ENCODE assay signal across 1 cellular context in the genomic region with DNA sequence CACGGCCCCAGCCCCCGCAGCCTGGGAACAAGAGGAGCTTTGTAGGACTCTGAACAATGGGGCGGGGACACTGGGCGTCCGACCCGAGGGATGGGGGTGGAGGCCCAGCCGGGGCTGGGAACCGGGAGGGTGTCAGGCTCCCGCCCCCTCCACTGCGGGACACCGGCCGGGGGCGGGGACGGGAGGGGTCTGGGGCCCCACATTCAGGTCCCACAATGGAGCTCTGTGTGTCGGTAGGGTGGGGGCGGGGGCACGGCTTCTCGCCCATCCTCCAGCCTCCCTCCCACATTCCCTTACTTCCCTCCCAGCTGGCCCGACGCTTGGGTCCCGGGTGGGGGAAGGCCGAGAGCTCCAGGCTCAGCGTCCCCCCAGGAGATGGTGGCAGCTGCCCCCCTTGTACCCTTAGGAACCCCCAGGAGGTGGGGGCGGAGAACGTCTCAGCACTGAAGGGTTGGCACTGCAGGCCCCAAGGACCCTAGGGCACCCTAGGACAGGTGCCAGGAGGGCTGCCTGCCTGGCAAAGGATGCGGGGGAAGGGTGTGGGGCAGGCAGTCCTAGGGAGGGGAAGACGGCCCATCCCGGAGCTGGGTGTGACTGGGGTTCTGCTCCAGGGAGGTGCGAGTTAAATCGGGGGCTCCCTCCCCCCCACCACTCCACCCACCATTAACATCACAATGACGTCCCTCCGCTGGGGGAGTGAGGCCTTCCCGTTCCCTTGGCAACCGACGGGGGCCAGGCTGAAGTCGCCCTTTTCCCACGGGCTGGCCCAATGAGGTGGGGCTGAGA.
A peak's percentile ranks its signal among the peaks of the same experiment; 100 is the strongest.
TF ChIP-seq lines count a peak whose summit lies in the region.

No MANE protein-coding gene starts in this region.

TF ChIP-seq in WTC11, 78 proteins besides CTCF, POLR2A, EP300 and RAD21 (continued from another document):
- 0 out of 2 replicates have a peak, but pooled peaks have one; percentile 8 for TF ChIP-seq ZNF317 (CRISPR knock-in tag; IDR thresholded peaks at IDR 0.05; ENCODE audit: borderline replicate concordance, low read depth)
- no peak for TF ChIP-seq ATF1 (CRISPR knock-in tag; IDR thresholded peaks at IDR 0.05)
- TF ChIP-seq, protein P1, sequence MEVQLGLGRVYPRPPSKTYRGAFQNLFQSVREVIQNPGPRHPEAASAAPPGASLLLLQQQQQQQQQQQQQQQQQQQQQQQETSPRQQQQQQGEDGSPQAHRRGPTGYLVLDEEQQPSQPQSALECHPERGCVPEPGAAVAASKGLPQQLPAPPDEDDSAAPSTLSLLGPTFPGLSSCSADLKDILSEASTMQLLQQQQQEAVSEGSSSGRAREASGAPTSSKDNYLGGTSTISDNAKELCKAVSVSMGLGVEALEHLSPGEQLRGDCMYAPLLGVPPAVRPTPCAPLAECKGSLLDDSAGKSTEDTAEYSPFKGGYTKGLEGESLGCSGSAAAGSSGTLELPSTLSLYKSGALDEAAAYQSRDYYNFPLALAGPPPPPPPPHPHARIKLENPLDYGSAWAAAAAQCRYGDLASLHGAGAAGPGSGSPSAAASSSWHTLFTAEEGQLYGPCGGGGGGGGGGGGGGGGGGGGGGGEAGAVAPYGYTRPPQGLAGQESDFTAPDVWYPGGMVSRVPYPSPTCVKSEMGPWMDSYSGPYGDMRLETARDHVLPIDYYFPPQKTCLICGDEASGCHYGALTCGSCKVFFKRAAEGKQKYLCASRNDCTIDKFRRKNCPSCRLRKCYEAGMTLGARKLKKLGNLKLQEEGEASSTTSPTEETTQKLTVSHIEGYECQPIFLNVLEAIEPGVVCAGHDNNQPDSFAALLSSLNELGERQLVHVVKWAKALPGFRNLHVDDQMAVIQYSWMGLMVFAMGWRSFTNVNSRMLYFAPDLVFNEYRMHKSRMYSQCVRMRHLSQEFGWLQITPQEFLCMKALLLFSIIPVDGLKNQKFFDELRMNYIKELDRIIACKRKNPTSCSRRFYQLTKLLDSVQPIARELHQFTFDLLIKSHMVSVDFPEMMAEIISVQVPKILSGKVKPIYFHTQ (CRISPR knock-in tag; IDR thresholded peaks at IDR 0.05): no peak
- TF ChIP-seq, protein P2, sequence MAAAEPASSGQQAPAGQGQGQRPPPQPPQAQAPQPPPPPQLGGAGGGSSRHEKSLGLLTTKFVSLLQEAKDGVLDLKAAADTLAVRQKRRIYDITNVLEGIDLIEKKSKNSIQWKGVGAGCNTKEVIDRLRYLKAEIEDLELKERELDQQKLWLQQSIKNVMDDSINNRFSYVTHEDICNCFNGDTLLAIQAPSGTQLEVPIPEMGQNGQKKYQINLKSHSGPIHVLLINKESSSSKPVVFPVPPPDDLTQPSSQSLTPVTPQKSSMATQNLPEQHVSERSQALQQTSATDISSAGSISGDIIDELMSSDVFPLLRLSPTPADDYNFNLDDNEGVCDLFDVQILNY (CRISPR knock-in tag; IDR thresholded peaks at IDR 0.05): 0 out of 2 replicates have a peak, but pooled peaks have one; percentile 8
- TF ChIP-seq SMAD3 (CRISPR knock-in tag; IDR thresholded peaks at IDR 0.05; ENCODE audit: borderline replicate concordance): 0 out of 2 replicates have a peak, but pooled peaks have one; percentile 36
- peak; percentile 23; the same call in 1 of the 2 replicates for TF ChIP-seq TEAD1 (CRISPR knock-in tag; IDR thresholded peaks at IDR 0.05)
- 0 out of 2 replicates have a peak, but pooled peaks have one; percentile 6 for TF ChIP-seq GABPB1 (CRISPR knock-in tag; IDR thresholded peaks at IDR 0.05)
- TF ChIP-seq, protein P3, sequence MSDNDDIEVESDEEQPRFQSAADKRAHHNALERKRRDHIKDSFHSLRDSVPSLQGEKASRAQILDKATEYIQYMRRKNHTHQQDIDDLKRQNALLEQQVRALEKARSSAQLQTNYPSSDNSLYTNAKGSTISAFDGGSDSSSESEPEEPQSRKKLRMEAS (CRISPR knock-in tag; IDR thresholded peaks at IDR 0.05): no peak
- no peak for TF ChIP-seq ZNF138 (CRISPR knock-in tag; conservative IDR thresholded peaks at IDR 0.05)
